ENCODE assay signal across 26 cellular contexts in the genomic region with DNA sequence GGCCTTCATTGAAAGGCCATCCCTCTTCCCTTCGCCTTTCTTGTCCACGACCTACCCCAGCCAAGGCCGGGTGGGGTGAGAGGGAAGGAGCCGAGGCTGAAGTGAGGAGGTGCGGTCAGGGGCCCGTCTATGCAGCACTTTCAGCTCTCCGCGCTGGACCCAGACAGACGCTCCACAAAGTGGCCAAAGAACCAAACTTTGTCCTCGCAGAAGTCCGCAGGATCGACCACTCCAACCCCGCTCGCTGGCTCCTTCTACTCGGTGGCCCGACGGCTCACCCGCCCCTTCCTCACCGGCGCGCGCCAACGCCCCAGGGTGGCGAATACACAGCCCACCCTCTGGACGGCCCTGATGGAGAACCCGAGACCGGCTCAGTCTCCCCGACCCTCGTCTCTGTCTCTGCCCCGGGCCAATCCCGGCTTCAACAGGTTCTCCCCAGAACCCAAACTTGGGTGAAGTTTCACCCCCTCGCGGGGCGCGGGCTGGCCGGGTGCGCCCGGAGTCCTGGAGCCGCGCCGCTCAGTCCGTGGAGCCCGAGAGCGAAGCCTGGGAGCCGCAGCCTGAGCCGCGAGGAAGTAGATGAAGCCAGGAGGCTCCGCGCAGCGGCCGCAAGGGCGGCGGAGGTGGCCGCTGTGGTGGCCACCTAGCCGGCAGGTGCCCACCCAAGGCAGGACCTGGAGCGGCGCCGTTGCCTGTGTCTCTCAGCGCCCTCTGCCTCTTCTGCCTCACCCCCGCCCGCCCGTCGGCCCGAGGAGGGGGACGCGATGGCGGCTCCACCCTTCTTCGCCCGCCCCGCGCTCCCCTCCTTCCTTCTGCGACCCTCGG. TPM values are rescaled to one million over a fixed set of nuclear protein-coding genes. Genes with fewer than 3 reads are reported as not detected.
DNase-seq lines count a peak whose midpoint lies in the region; ATAC-seq and TF ChIP-seq lines count a peak whose summit lies in the region.
"Had no signal": no experiment of that assay in that cellular context is flagged by ENCODE, and none has a peak within 500 bp of the region (broad histone marks: within the 10 kb centered on the region; RNA-seq: fewer than 3 reads in every experiment).

No MANE protein-coding gene starts in this region.

- peak; percentile 16 for DNase-seq in activated T-cell treated with anti-CD3 and anti-CD28 coated beads, Interleukin-2, amount 50 U/mL, for 1 hour
- no peak for DNase-seq in activated T-cell treated with anti-CD3 and anti-CD28 coated beads for 4 hours
- peak; percentile 69 for DNase-seq in H7
- no peak for DNase-seq in mammary epithelial cell
- DNase-seq in osteoblast (ENCODE audit: insufficient read length, low spot score, missing footprints): peak; percentile 73
- DNase-seq in activated CD4-positive, alpha-beta T cell treated with anti-CD3 and anti-CD28 coated beads for 48 hours: no peak
- no peak for DNase-seq in A673 (ENCODE audit: low spot score)
- DNase-seq: activated CD4-positive, alpha-beta T cell treated with anti-CD3 and anti-CD28 coated beads, Interleukin-2, amount 50 U/mL, for 4 hours; CD4-positive, alpha-beta memory T cell; erythroblast; gastrocnemius medialis; HFFc6; left cardiac atrium; NCI-H1092; NCI-H2081; NCI-H524; SHP77; stimulated activated CD4-positive, alpha-beta T cell treated with anti-CD3 and anti-CD28 coated beads, Interleukin-15, amount 100 ng/mL, for 24 hours had no signal

- dilution Hi-C loops in mammary epithelial cell (cut with HindIII; ENCODE audit: low sequenced_read_pairs): no loop called here

- peaks cover 13% of the 10 kb centered on the region for H3K4me1 ChIP-seq in mammary epithelial cell (ENCODE audit: insufficient read depth, low read length)
- H3K4me1 ChIP-seq in osteoblast (ENCODE audit: insufficient read depth, low read length): no peaks in the 10 kb centered on the region
- no peaks in the 10 kb centered on the region for H3K4me1 ChIP-seq in A673 (ENCODE audit: insufficient read depth, low read length, poor library complexity, severe bottlenecking)

- H3K27me3 ChIP-seq in H7 (ENCODE audit: control insufficient read depth, insufficient read depth, low read length) (peaks cover 7% of the 10 kb centered on the region; the same call in 1 of the 2 replicates), mammary epithelial cell (ENCODE audit: insufficient read depth, low read length) (peaks cover 29% of the 10 kb centered on the region), osteoblast (ENCODE audit: insufficient read depth, low read length) (peaks cover 51% of the 10 kb centered on the region), A673 (replicated peaks; ENCODE audit: insufficient read depth, low read depth, low read length, poor library complexity) (peaks cover 51% of the 10 kb centered on the region)

- H3K27ac ChIP-seq in mammary epithelial cell (ENCODE audit: insufficient read depth, low read depth, low read length) (no peak overlapping the region), osteoblast (ENCODE audit: low read depth, low read length) (no peak overlapping the region), A673 (ENCODE audit: low read depth, low read length, poor library complexity, severe bottlenecking) (no peak overlapping the region)
- H3K27ac ChIP-seq: adrenal gland, cardiac muscle cell, dorsolateral prefrontal cortex, gastrocnemius medialis, neutrophil had no signal

- H3K79me2 ChIP-seq in mammary epithelial cell (ENCODE audit: insufficient read depth, low read length) (no peaks in the 10 kb centered on the region), osteoblast (ENCODE audit: insufficient read depth, low read length) (no peaks in the 10 kb centered on the region)

- in situ Hi-C loops in mammary epithelial cell (cut with MboI; ENCODE audit: low sequenced_read_pairs in 2 of 2): no loop called here

- POLR2A ChIA-PET in A673 (lab: Charles Lee; ENCODE audit: low non-redundant PET): no interaction called here

- H4K20me1 ChIP-seq in mammary epithelial cell (ENCODE audit: insufficient read depth, low read length) (peaks cover 2% of the 10 kb centered on the region), osteoblast (ENCODE audit: insufficient read depth, low read length) (no peaks in the 10 kb centered on the region)

- H3K36me3 ChIP-seq in H7 (replicated peaks; ENCODE audit: control insufficient read depth, insufficient read depth, low read length) (no peaks in the 10 kb centered on the region), mammary epithelial cell (ENCODE audit: insufficient read depth, low read length) (no peaks in the 10 kb centered on the region), osteoblast (ENCODE audit: insufficient read depth, low read length) (no peaks in the 10 kb centered on the region), A673 (ENCODE audit: insufficient read depth, low read length, poor library complexity, severe bottlenecking) (no peaks in the 10 kb centered on the region)
- H3K36me3 ChIP-seq: adrenal gland, cardiac muscle cell, gastrocnemius medialis, neutrophil had no signal

- CTCF ChIA-PET in mammary epithelial cell (lab: Charles Lee; ENCODE audit: low non-redundant PET): no interaction called here
- CTCF ChIA-PET in A673 (lab: Charles Lee): no interaction called here

- no peaks in the 10 kb centered on the region for H3K9me3 ChIP-seq in mammary epithelial cell (replicated peaks; ENCODE audit: insufficient read depth, low read length)
- H3K9me3 ChIP-seq in osteoblast (ENCODE audit: low read depth, low read length): no peaks in the 10 kb centered on the region
- no peaks in the 10 kb centered on the region for H3K9me3 ChIP-seq in A673 (ENCODE audit: low read depth, low read length, poor library complexity, severe bottlenecking)
- H3K9me3 ChIP-seq: adrenal gland, gastrocnemius medialis, neutrophil had no signal

- TF ChIP-seq CTCF in mammary epithelial cell (conservative IDR thresholded peaks at IDR 0.05 in 1 of 2, IDR thresholded peaks at IDR 0.05 in 1 of 2; ENCODE audit: extremely low read depth in 1 of 2, insufficient read depth in 1 of 2, low read depth in 1 of 2, low read length in 2 of 2) (no peak), osteoblast (IDR thresholded peaks at IDR 0.05; ENCODE audit: extremely low read depth, low read depth, low read length) (no peak), A673 (conservative IDR thresholded peaks at IDR 0.05; ENCODE audit: low read depth, low read length) (no peak)

- no peak for ATAC-seq in HG02973 (IDR thresholded peaks at IDR 0.05; ENCODE audit: unreplicated experiment)
- ATAC-seq: gastrocnemius medialis; left cardiac atrium; stimulated activated effector memory CD8-positive, alpha-beta T cell treated with anti-CD3 and anti-CD28 coated beads, Interleukin-12 subunit alpha, Interleukin-12 subunit beta, amount 100 ng/mL, for 72 hours had no signal

- no peak overlapping the region for H3K4me3 ChIP-seq in H7 (ENCODE audit: insufficient read depth, low read depth, low read length)
- no peak overlapping the region for H3K4me3 ChIP-seq in mammary epithelial cell (replicated peaks in 1 of 3; ENCODE audit: insufficient read depth in 1 of 3, low read depth in 2 of 3, low read length in 3 of 3)
- no peak overlapping the region for H3K4me3 ChIP-seq in osteoblast (ENCODE audit: insufficient read depth, low read length)
- H3K4me3 ChIP-seq in A673 (ENCODE audit: low read depth, low read length, poor library complexity, severe bottlenecking): no peak overlapping the region
- H3K4me3 ChIP-seq: adrenal gland, cardiac muscle cell had no signal

- under 1% methylated on average over 15 of the region's 73 CpGs for WGBS in mammary epithelial cell (ENCODE audit: low coverage, missing lambda C conversion rate)

- H2AFZ ChIP-seq in mammary epithelial cell (ENCODE audit: low read depth, low read length): peak overlapping the region; percentile 18
- no peak overlapping the region for H2AFZ ChIP-seq in osteoblast (ENCODE audit: low read length)

- BruUV-seq in mammary epithelial cell (replicated peaks; lab: Mats Ljungman, UMichigan) (no TSS peak), A673 (replicated peaks; lab: Mats Ljungman, UMichigan) (no TSS peak)

- no peak overlapping the region for H3K9ac ChIP-seq in mammary epithelial cell (ENCODE audit: insufficient read depth, low read length)

- intact Hi-C loops in mammary epithelial cell (cut with micrococcal nuclease) (no loop called here), A673 (cut with micrococcal nuclease; ENCODE audit: unreplicated experiment) (no loop called here)

- peak overlapping the region; percentile 22 for H3K4me2 ChIP-seq in mammary epithelial cell (ENCODE audit: insufficient read depth, low read depth, low read length)
- H3K4me2 ChIP-seq in osteoblast (ENCODE audit: insufficient read depth, low read length): no peak overlapping the region

RNA-seq across cellular contexts. Expression of a gene that starts 26.7 kb away (rescaled TPM):
- 0.15 and 0.69 TPM in 2 replicates for total RNA-seq in H7 (2014; rRNA removed; shearing (Covaris generic))
- total RNA-seq in mammary epithelial cell (not detected), osteoblast (not detected in 2 replicates), A673 (2021) (not detected in 2 replicates)
- polyA plus RNA-seq in mammary epithelial cell: 0.03 TPM
- not detected for polyA minus RNA-seq in mammary epithelial cell
- total RNA-seq: adrenal gland; cardiac muscle cell; CD4-positive, alpha-beta memory T cell; gastrocnemius medialis; HFFc6; left cardiac atrium; mononuclear cell; renal cortical epithelial cell had no signal
- polyA plus RNA-seq: adrenal gland; cardiac muscle cell; CD4-positive, alpha-beta memory T cell had no signal

RNA-seq across cellular contexts. Expression of a gene that starts 54.7 kb away (rescaled TPM):
- total RNA-seq in H7 (2014; rRNA removed; shearing (Covaris generic)): 0.21 and 0.89 TPM in 2 replicates
- total RNA-seq in mammary epithelial cell: not detected
- polyA plus RNA-seq in mammary epithelial cell: 0.03 TPM
- not detected for polyA minus RNA-seq in mammary epithelial cell
- total RNA-seq in osteoblast: not detected in 2 replicates
- total RNA-seq in A673 (2021): not detected in 2 replicates
- total RNA-seq: adrenal gland; cardiac muscle cell; CD4-positive, alpha-beta memory T cell; gastrocnemius medialis; HFFc6; left cardiac atrium; mononuclear cell; renal cortical epithelial cell had no signal
- polyA plus RNA-seq: adrenal gland; cardiac muscle cell; CD4-positive, alpha-beta memory T cell had no signal

Comparison
In these comparisons a context has a peak if more than half of its experiments do, and no peak if none do; other contexts are left out.
1. DNase-seq: peak in activated T-cell treated with anti-CD3 and anti-CD28 coated beads, Interleukin-2, amount 50 U/mL, for 1 hour (single experiment), H7 (single experiment) and osteoblast (single experiment); none in activated T-cell treated with anti-CD3 and anti-CD28 coated beads for 4 hours (single experiment), mammary epithelial cell (single experiment), activated CD4-positive, alpha-beta T cell treated with anti-CD3 and anti-CD28 coated beads for 48 hours (single experiment) and A673 (single experiment).